17 cellular contexts compared by ENCODE assay signal in genomic region chr9:123775289-123775688, GRCh38.
DNase-seq lines count a peak whose midpoint lies in the region; ATAC-seq and TF ChIP-seq lines count a peak whose summit lies in the region.
"Had no signal": no experiment of that assay in that cellular context is flagged by ENCODE, and none has a peak within 500 bp of the region (broad histone marks: within the 10 kb centered on the region; RNA-seq: fewer than 3 reads in every experiment).

No MANE protein-coding gene starts in this region.

- H3K27ac Mint-ChIP-seq in GM23338 (no peak overlapping the region; the same call in 1 of the 2 replicates), brain (peak overlapping the region in 4 of 5 experiments; percentile 34 to 81 (median 62)), HFFc6 (no peak overlapping the region)
- H3K27ac Mint-ChIP-seq: CD8-positive, alpha-beta T cell had no signal

- H3K79me2 ChIP-seq in GM23338 (replicated peaks; ENCODE audit: insufficient read depth), result 0 out of 2 replicates have a peak, but pooled peaks cover 2% of the 10 kb centered on the region

- no peaks in the 10 kb centered on the region for H3K9me3 ChIP-seq in HEK293 (ENCODE audit: control insufficient read depth, insufficient read depth, low read depth, low read length)
- H3K9me3 ChIP-seq: Caco-2, HAP-1 had no signal

- H3K4me1 Mint-ChIP-seq in GM23338, result peaks cover 50% of the 10 kb centered on the region
- H3K4me1 Mint-ChIP-seq in brain, result peaks cover 86% of the 10 kb centered on the region
- H3K4me1 Mint-ChIP-seq in HFFc6 (ENCODE audit: low read depth), result peaks cover 19% of the 10 kb centered on the region; the same call in 1 of the 2 replicates

- H3K4me3 Mint-ChIP-seq in GM23338, result no peak overlapping the region
- H3K4me3 Mint-ChIP-seq in brain, result peak overlapping the region in 2 of 5 experiments; percentile 63 to 78
- H3K4me3 Mint-ChIP-seq in HFFc6, result no peak overlapping the region
- H3K4me3 Mint-ChIP-seq: CD4-positive, CD25-positive, alpha-beta regulatory T cell; CD8-positive, alpha-beta T cell had no signal

- POLR2A ChIA-PET in HEK293 (lab: Yijun Ruan, JAX), result no interaction called here

- no peak overlapping the region for H2AFZ ChIP-seq in GM23338

- no peaks in the 10 kb centered on the region for H3K9me3 Mint-ChIP-seq in GM23338
- no peaks in the 10 kb centered on the region for H3K9me3 Mint-ChIP-seq in brain
- H3K9me3 Mint-ChIP-seq in HFFc6, result no peaks in the 10 kb centered on the region
- H3K9me3 Mint-ChIP-seq: CD4-positive, CD25-positive, alpha-beta regulatory T cell; CD8-positive, alpha-beta T cell had no signal

- no peak for ATAC-seq in GM23338
- ATAC-seq: CD8-positive, alpha-beta T cell had no signal

- H3K27me3 ChIP-seq in GM23338 (ENCODE audit: insufficient read depth), result no peaks in the 10 kb centered on the region

- no peaks in the 10 kb centered on the region for H3K36me3 Mint-ChIP-seq in GM23338 (ENCODE audit: low read depth)
- H3K36me3 Mint-ChIP-seq in brain, result no peaks in the 10 kb centered on the region
- peaks cover 3% of the 10 kb centered on the region; the same call in 1 of the 2 replicates for H3K36me3 Mint-ChIP-seq in HFFc6 (ENCODE audit: low read depth)
- H3K36me3 Mint-ChIP-seq: CD8-positive, alpha-beta T cell had no signal

- H3K4me2 ChIP-seq in GM23338, result no peak overlapping the region

- peak overlapping the region; percentile 12; the same call in 1 of the 2 replicates for H3K27ac ChIP-seq in GM23338 (ENCODE audit: low read depth)
- H3K27ac ChIP-seq in HEK293 (ENCODE audit: extremely low read depth, low read depth, low read length), result no peak overlapping the region

- H3K4me3 ChIP-seq in GM23338 (no peak overlapping the region), HEK293 (ENCODE audit: low read depth, low read length) (no peak overlapping the region)
- H3K4me3 ChIP-seq: HAP-1 had no signal

- CTCF ChIA-PET in HEK293 (lab: Yijun Ruan, JAX), result interaction anchor here (0.6 kb wide), 1 partner anchor 811 kb away, joined by 3 read pairs; no protein-coding TSS in a partner anchor

- H3K4me1 ChIP-seq in GM23338 (ENCODE audit: insufficient read depth) (peaks cover 21% of the 10 kb centered on the region), HEK293 (ENCODE audit: control insufficient read depth, insufficient read depth, low read length) (peaks cover 24% of the 10 kb centered on the region; the same call in 1 of the 2 replicates)

- TF ChIP-seq CTCF in GM23338 (conservative IDR thresholded peaks at IDR 0.05; ENCODE audit: low read depth in 2 of 2) (no peak), HEK293 (tag by site-specific recombination; IDR thresholded peaks at IDR 0.05) (no peak), brain (conservative IDR thresholded peaks at IDR 0.05) (no peak), HFFc6 (IDR thresholded peaks at IDR 0.05) (no peak)

- no peaks in the 10 kb centered on the region for H3F3A ChIP-seq in GM23338 (replicated peaks; ENCODE audit: low read depth)

- H4K20me1 ChIP-seq in GM23338 (replicated peaks; ENCODE audit: insufficient read depth), result 0 out of 2 replicates have a peak, but pooled peaks cover 2% of the 10 kb centered on the region

- peaks cover 2% of the 10 kb centered on the region for H3K27me3 Mint-ChIP-seq in GM23338 (ENCODE audit: insufficient read depth, low read depth, poor library complexity)
- no peaks in the 10 kb centered on the region for H3K27me3 Mint-ChIP-seq in brain
- no peaks in the 10 kb centered on the region for H3K27me3 Mint-ChIP-seq in HFFc6 (ENCODE audit: insufficient read depth)
- H3K27me3 Mint-ChIP-seq: CD4-positive, CD25-positive, alpha-beta regulatory T cell had no signal

- no peaks in the 10 kb centered on the region for H3K9me2 ChIP-seq in GM23338 (ENCODE audit: insufficient read depth)

- DNase-seq in GM23338 (ENCODE audit: low spot score) (no peak), OCI-M1 (lab: John Stamatoyannopoulos, UW) (peak; percentile 12), medulla oblongata (ENCODE audit: extremely low spot score) (no peak), NOMO-1 treated with dmso at 0.1 percent for 144 hours (lab: John Stamatoyannopoulos, UW; ENCODE audit: unreplicated experiment) (no peak), HFFc6 (no peak)
- DNase-seq in stimulated activated naive CD4-positive, alpha-beta T cell treated with Interleukin-2 at 50 U/mL for 16 hours (lab: John Stamatoyannopoulos, UW), result no peak
- DNase-seq: C1 segment of cervical spinal cord; Caco-2; CD4-positive, CD25-positive, alpha-beta regulatory T cell; CD8-positive, alpha-beta T cell; DMS53; DMS79 treated with DMSO at 0.1 percent for 48 hours; GF-D8; GOT3 had no signal

- H3K36me3 ChIP-seq in GM23338 (ENCODE audit: insufficient read depth) (no peaks in the 10 kb centered on the region), HEK293 (ENCODE audit: control insufficient read depth in 2 of 2, insufficient read depth in 1 of 2, low read length in 2 of 2) (no peaks in the 10 kb centered on the region)
- H3K36me3 ChIP-seq: HAP-1 had no signal

TF ChIP-seq in GM23338, 12 proteins besides CTCF, POLR2A, EP300 and RAD21 (continues in another document):
- TF ChIP-seq CREB1 (CRISPR knock-in tag; IDR thresholded peaks at IDR 0.05; ENCODE audit: low read depth) (no peak), JUNB (IDR thresholded peaks at IDR 0.05; ENCODE audit: unreplicated experiment) (no peak), NANOG (IDR thresholded peaks at IDR 0.05; ENCODE audit: borderline replicate concordance) (no peak)

TF ChIP-seq in HEK293, 187 proteins besides CTCF, POLR2A, EP300 and RAD21:
- TF ChIP-seq ZNF571 (tag by site-specific recombination; IDR thresholded peaks at IDR 0.05) (no peak), PRDM10 (tag by site-specific recombination; IDR thresholded peaks at IDR 0.05) (peak; percentile 86)
TF ChIP-seq in HEK293: peak in this region for 1.

Comparison
In these comparisons a context has a peak if more than half of its experiments do, and no peak if none do; other contexts are left out.
1. H3K27ac Mint-ChIP-seq: peak in brain (4 of 5); none in GM23338 (single experiment) and HFFc6 (single experiment).